Comparison of ENCODE assay signal across 17 cellular contexts in the genomic region with DNA sequence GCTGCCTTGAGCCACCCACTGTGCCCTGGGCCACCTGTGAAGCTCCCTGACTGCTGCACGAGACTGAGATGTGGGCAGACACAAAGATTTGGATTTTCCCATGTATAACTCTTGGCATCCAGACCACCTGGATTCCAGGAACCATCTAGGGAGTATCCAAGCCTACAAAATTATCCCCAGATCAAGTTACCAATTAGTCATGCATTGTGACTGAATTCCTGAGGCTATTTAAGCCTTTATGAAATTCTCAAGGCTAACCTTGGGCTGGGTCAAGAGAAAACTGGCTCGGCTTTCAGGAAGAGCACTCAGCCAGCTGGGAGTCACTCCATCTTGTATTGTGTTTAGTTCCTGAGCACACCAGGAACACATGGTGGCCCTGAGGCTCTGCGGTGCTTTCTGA. TPM values are rescaled to one million over a fixed set of nuclear protein-coding genes. Genes with fewer than 3 reads are reported as not detected.
DNase-seq lines count a peak whose midpoint lies in the region; ATAC-seq and TF ChIP-seq lines count a peak whose summit lies in the region.
"Had no signal": no experiment of that assay in that cellular context is flagged by ENCODE, and none has a peak within 500 bp of the region (broad histone marks: within the 10 kb centered on the region; RNA-seq: fewer than 3 reads in every experiment).

No MANE protein-coding gene starts in this region.

- H3K9me3 ChIP-seq in NT2/D1 (ENCODE audit: insufficient read depth, low read length) (peaks cover 5% of the 10 kb centered on the region; the same call in 1 of the 2 replicates), thyroid gland (no peaks in the 10 kb centered on the region)
- H3K9me3 ChIP-seq: pancreas, tibial nerve had no signal

- peak; percentile 49 for DNase-seq in NCI-H2107 treated with DMSO at 0.1 percent for 48 hours (lab: John Stamatoyannopoulos, UW; ENCODE audit: unreplicated experiment)
- DNase-seq in NCI-H2107 (lab: John Stamatoyannopoulos, UW), result no peak
- DNase-seq in NT2/D1 (ENCODE audit: low read depth, low spot score), result peak; percentile 11
- DNase-seq in foreskin keratinocyte, result peak; percentile 8 to 11
- peak; percentile 25 to 57 for DNase-seq in thyroid gland
- DNase-seq in medulla oblongata (ENCODE audit: extremely low spot score), result no peak
- DNase-seq in DMS79 (lab: John Stamatoyannopoulos, UW), result no peak
- no peak for DNase-seq in NCI-H1694 treated with DMSO at 0.1 percent for 48 hours (lab: John Stamatoyannopoulos, UW)
- DNase-seq: activated naive CD4-positive, alpha-beta T cell treated with Interleukin-2 at 50 U/mL for 16 hours; Calu3; erythroblast; hypothalamus; NCI-H510A treated with DMSO at 0.1 percent for 48 hours; pancreas had no signal

- intact Hi-C loops in thyroid gland (cut with DNase I), result no loop called here

- H3K4me3 ChIP-seq in NT2/D1 (ENCODE audit: insufficient read length, low read depth), result no peak overlapping the region
- no peak overlapping the region for H3K4me3 ChIP-seq in thyroid gland (replicated peaks in 1 of 3)
- H3K4me3 ChIP-seq: pancreas, tibial nerve had no signal

- TF ChIP-seq CTCF in foreskin keratinocyte (conservative IDR thresholded peaks at IDR 0.05) (no peak), thyroid gland (IDR thresholded peaks at IDR 0.05) (no peak)

- no peak overlapping the region for H3K9ac ChIP-seq in NT2/D1 (ENCODE audit: insufficient read length, low read depth)

- H3K27me3 ChIP-seq in NT2/D1 (ENCODE audit: insufficient read depth, insufficient read length) (no peaks in the 10 kb centered on the region), foreskin keratinocyte (no peaks in the 10 kb centered on the region), thyroid gland (no peaks in the 10 kb centered on the region)
- H3K27me3 ChIP-seq: pancreas, tibial nerve had no signal

- H3K4me1 ChIP-seq in NT2/D1 (ENCODE audit: insufficient read depth, insufficient read length), result peaks cover 6% of the 10 kb centered on the region
- no peaks in the 10 kb centered on the region for H3K4me1 ChIP-seq in foreskin keratinocyte
- H3K4me1 ChIP-seq in thyroid gland, result peaks cover 9 to 30% of the 10 kb centered on the region in 2 donors
- H3K4me1 ChIP-seq: pancreas, tibial nerve had no signal

- no peak overlapping the region for H3K27ac ChIP-seq in foreskin keratinocyte
- peak overlapping the region; percentile 23 to 63 (median 30) for H3K27ac ChIP-seq in thyroid gland
- H3K27ac ChIP-seq: HL-60, pancreas, tibial nerve had no signal

- no peak for TF ChIP-seq POLR2A in thyroid gland (IDR thresholded peaks at IDR 0.05)

- peak; percentile 52 for ATAC-seq in foreskin keratinocyte

- H3K36me3 ChIP-seq in NT2/D1 (ENCODE audit: insufficient read depth, insufficient read length, low read length), result no peaks in the 10 kb centered on the region
- no peaks in the 10 kb centered on the region for H3K36me3 ChIP-seq in thyroid gland
- H3K36me3 ChIP-seq: pancreas, tibial nerve had no signal

- WGBS in thyroid gland, 2 donors, result 29 to 56% methylated on average over 3 of the region's 3 CpGs

RNA-seq across cellular contexts. Expression of gene ATP13A5, which starts 13.3 kb away (rescaled TPM):
- total RNA-seq in foreskin keratinocyte, result not detected in 2 replicates
- not detected in 2 replicates for polyA plus RNA-seq in foreskin keratinocyte
- total RNA-seq in thyroid gland, result 1 to 10 TPM; 1.6 to 3.5 (median 2.4) TPM
- total RNA-seq: activated CD8-positive, alpha-beta memory T cell treated with anti-CD3 and anti-CD28 coated beads for 36 hours; Calu3 had no signal

Comparison
In these comparisons a context has a peak if more than half of its experiments do, and no peak if none do; other contexts are left out.
1. DNase-seq: peak in NCI-H2107 treated with DMSO at 0.1 percent for 48 hours (single experiment), NT2/D1 (single experiment), foreskin keratinocyte (2 of 2) and thyroid gland (2 of 2); none in NCI-H2107 (single experiment), medulla oblongata (single experiment), DMS79 (single experiment) and NCI-H1694 treated with DMSO at 0.1 percent for 48 hours (single experiment).